Comparison of ENCODE assay signal across 8 cellular contexts in the genomic region with DNA sequence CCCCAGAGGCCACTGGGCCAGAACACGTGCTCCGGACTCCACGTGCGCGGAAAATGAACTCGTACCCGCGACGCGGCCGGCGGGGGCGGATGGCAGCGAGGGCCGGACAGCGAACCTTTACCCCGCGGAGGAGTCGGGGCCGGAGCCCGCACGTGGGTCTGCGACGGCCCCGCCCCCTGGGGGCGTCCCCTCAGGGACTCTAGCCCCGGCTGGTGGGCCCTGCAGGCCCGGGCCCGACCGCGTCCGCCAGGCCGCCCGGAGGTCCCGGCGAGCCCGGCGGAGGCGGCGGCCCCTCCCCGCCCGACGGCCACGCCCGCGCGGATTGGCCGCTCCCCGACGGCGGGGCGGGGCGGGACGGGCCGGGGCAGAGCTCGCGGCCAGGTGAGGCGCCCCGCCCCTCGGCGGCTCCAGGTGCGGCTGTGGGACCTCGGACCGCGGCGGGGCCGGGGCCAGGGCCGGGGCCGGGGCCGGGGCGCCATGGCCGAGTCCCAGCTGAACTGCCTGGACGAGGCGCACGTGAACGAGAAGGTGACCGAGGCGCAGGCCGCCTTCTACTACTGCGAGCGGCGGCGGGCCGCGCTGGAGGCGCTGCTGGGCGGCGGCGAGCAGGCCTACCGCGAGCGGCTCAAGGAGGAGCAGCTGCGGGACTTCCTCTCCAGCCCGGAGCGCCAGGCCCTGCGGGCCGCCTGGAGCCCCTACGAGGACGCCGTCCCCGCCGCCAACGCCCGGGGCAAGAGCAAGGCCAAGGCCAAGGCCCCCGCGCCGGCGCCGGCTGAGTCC. TPM values are rescaled to one million over a fixed set of nuclear protein-coding genes. Genes with fewer than 3 reads are reported as not detected.
DNase-seq lines count a peak whose midpoint lies in the region; ATAC-seq and TF ChIP-seq lines count a peak whose summit lies in the region.

A gene (plus strand): TSS at position 389 of the 780 bp plus-strand sequence. CDS start 89 bp downstream, at position 478.

- POLR2A ChIA-PET in CD8-positive, alpha-beta T cell (lab: Charles Lee) = interaction anchor here (0.7 to 2.5 kb wide), 8 partner anchors 13 to 98 kb away, joined by 3 to 11 read pairs (median 3); no protein-coding TSS in a partner anchor
- POLR2A ChIA-PET in PC-9 (lab: Charles Lee; ENCODE audit: unreplicated experiment) = interaction anchor here (0.8 kb wide), 1 partner anchor 15 kb away, joined by 3 read pairs; no protein-coding TSS in a partner anchor
- POLR2A ChIA-PET in SK-N-SH (lab: Yijun Ruan, JAX) = no interaction called here

- no peaks in the 10 kb centered on the region for H3K36me3 Mint-ChIP-seq in CD8-positive, alpha-beta T cell
- H3K36me3 Mint-ChIP-seq in mesothelial cell of epicardium = no peaks in the 10 kb centered on the region

- peak within 1 kb of the TSS; percentile 77 for H3K4me2 ChIP-seq in PC-9
- H3K4me2 ChIP-seq in SK-N-SH = no peak within 1 kb of the TSS

- H3K4me3 ChIP-seq in CD8-positive, alpha-beta T cell (ENCODE audit: low read depth, low read length) = peak within 1 kb of the TSS; percentile 47
- H3K4me3 ChIP-seq in PC-9 (peak within 1 kb of the TSS; percentile 61), breast epithelium (peak within 1 kb of the TSS; percentile 4 to 71 (median 71)), aorta (ENCODE audit: low read length in 2 of 2) (no peak within 1 kb of the TSS), SK-N-SH (ENCODE audit: low read depth in 2 of 2, low read length in 1 of 2) (no peak within 1 kb of the TSS)

- no peak within 1 kb of the TSS for H3K27ac ChIP-seq in CD8-positive, alpha-beta T cell (ENCODE audit: low read depth, low read length)
- no peak within 1 kb of the TSS for H3K27ac ChIP-seq in PC-9
- H3K27ac ChIP-seq in breast epithelium = peak within 1 kb of the TSS; percentile 80 to 83
- no peak within 1 kb of the TSS for H3K27ac ChIP-seq in aorta (ENCODE audit: low read depth in 1 of 2, low read length in 2 of 2)
- H3K27ac ChIP-seq in SK-N-SH (ENCODE audit: low read depth in 2 of 2, low read length in 1 of 2) = no peak within 1 kb of the TSS

- H3K9me3 ChIP-seq in CD8-positive, alpha-beta T cell (ENCODE audit: low read length) = no peaks in the 10 kb centered on the region
- H3K9me3 ChIP-seq in PC-9 (ENCODE audit: insufficient read depth, low read depth) (no peaks in the 10 kb centered on the region), breast epithelium (no peaks in the 10 kb centered on the region), aorta (ENCODE audit: control insufficient read depth, low read length) (no peaks in the 10 kb centered on the region), SK-N-SH (no peaks in the 10 kb centered on the region)

- H2AFZ ChIP-seq in PC-9 (peak within 1 kb of the TSS; percentile 78), SK-N-SH (ENCODE audit: low read depth) (no peak within 1 kb of the TSS)

- no peak within 1 kb of the TSS for H3K9ac ChIP-seq in SK-N-SH

- H3K27me3 Mint-ChIP-seq in CD8-positive, alpha-beta T cell (ENCODE audit: low read depth) = peaks cover 19% of the 10 kb centered on the region
- peaks cover 52% of the 10 kb centered on the region for H3K27me3 Mint-ChIP-seq in mesothelial cell of epicardium (ENCODE audit: low read depth)

- H3K9me3 Mint-ChIP-seq in CD8-positive, alpha-beta T cell = no peaks in the 10 kb centered on the region
- no peaks in the 10 kb centered on the region for H3K9me3 Mint-ChIP-seq in mesothelial cell of epicardium

- WGBS in aorta, 2 donors = 3 to 5% methylated on average over 44 to 109 of the region's 109 CpGs
- 92% methylated on average over 10 of the region's 109 CpGs for WGBS in SK-N-SH (ENCODE audit: low lambda C conversion rate)

- intact Hi-C loops in CD8-positive, alpha-beta T cell (cut with DNase I, micrococcal nuclease) = loop anchor here in 1 of 2 experiments (2.0 kb wide), 1 partner anchor 16 kb away; no protein-coding TSS in a partner anchor
- intact Hi-C loops in PC-9 (cut with micrococcal nuclease; ENCODE audit: unreplicated experiment) = no loop called here
- intact Hi-C loops in breast epithelium (cut with DNase I; ENCODE audit: low total_unique reads) = no loop called here
- intact Hi-C loops in aorta (cut with DNase I) = no loop called here

- peak in 2 of 7 experiments; percentile 25 to 34 for DNase-seq in CD8-positive, alpha-beta T cell
- peak in 1 of 2 experiments; percentile 70 for DNase-seq in PC-9
- no peak for DNase-seq in breast epithelium (ENCODE audit: low spot score in 2 of 2)
- DNase-seq in mesothelial cell of epicardium (ENCODE audit: low spot score in 2 of 2, unreplicated experiment in 2 of 2) = peak in 1 of 2 experiments; percentile 52
- peak in 1 of 2 donors; percentile 74 for DNase-seq in aorta
- DNase-seq in NCI-H1092 (lab: John Stamatoyannopoulos, UW) = no peak
- no peak for DNase-seq in SK-N-SH

- H3K36me3 ChIP-seq in CD8-positive, alpha-beta T cell (ENCODE audit: insufficient read depth, low read length) = no peaks in the 10 kb centered on the region
- H3K36me3 ChIP-seq in PC-9 (ENCODE audit: low read depth) = no peaks in the 10 kb centered on the region
- no peaks in the 10 kb centered on the region for H3K36me3 ChIP-seq in breast epithelium
- no peaks in the 10 kb centered on the region for H3K36me3 ChIP-seq in aorta (ENCODE audit: control insufficient read depth in 1 of 2, insufficient read depth in 2 of 2, low read length in 1 of 2)
- H3K36me3 ChIP-seq in SK-N-SH (replicated peaks in 1 of 2; ENCODE audit: control insufficient read depth in 1 of 2, insufficient read depth in 2 of 2, low read length in 1 of 2) = no peaks in the 10 kb centered on the region

- H3K9me2 ChIP-seq in PC-9 (ENCODE audit: insufficient read depth) = no peaks in the 10 kb centered on the region
- H3K9me2 ChIP-seq in SK-N-SH = no peaks in the 10 kb centered on the region

- CTCF ChIA-PET in CD8-positive, alpha-beta T cell (lab: Charles Lee) = interaction anchor here (0.8 to 1.6 kb wide), 3 partner anchors 43 to 459 kb away, joined by 3 to 8 read pairs (median 3); no protein-coding TSS in a partner anchor
- CTCF ChIA-PET in PC-9 (lab: Charles Lee) = interaction anchor here (0.7 kb wide), 1 partner anchor 45 kb away, joined by 3 read pairs; no protein-coding TSS in a partner anchor
- CTCF ChIA-PET in SK-N-SH (lab: Yijun Ruan, JAX) = no interaction called here

- H3F3A ChIP-seq in PC-9 (ENCODE audit: insufficient read depth, low read depth) (peaks cover 17% of the 10 kb centered on the region; the same call in 1 of the 2 replicates), SK-N-SH (replicated peaks; ENCODE audit: insufficient read depth) (no peaks in the 10 kb centered on the region)

- no peaks in the 10 kb centered on the region for H3K27me3 ChIP-seq in CD8-positive, alpha-beta T cell (ENCODE audit: insufficient read depth, low read length)
- H3K27me3 ChIP-seq in PC-9 (ENCODE audit: insufficient read depth, low read depth) (peaks cover 37% of the 10 kb centered on the region), breast epithelium (no peaks in the 10 kb centered on the region), aorta (ENCODE audit: control insufficient read depth in 1 of 2, insufficient read depth in 2 of 2, low read length in 1 of 2) (no peaks in the 10 kb centered on the region), SK-N-SH (ENCODE audit: insufficient read depth) (no peaks in the 10 kb centered on the region)

- TF ChIP-seq CTCF in CD8-positive, alpha-beta T cell (IDR thresholded peaks at IDR 0.05) = no peak
- TF ChIP-seq CTCF in PC-9 (conservative IDR thresholded peaks at IDR 0.05) = no peak
- no peak for TF ChIP-seq CTCF in breast epithelium (IDR thresholded peaks at IDR 0.05)
- no peak for TF ChIP-seq CTCF in mesothelial cell of epicardium (IDR thresholded peaks at IDR 0.05; ENCODE audit: unreplicated experiment)
- no peak for TF ChIP-seq CTCF in SK-N-SH (IDR thresholded peaks at IDR 0.05)

- no peak for TF ChIP-seq EP300 in SK-N-SH (IDR thresholded peaks at IDR 0.05; ENCODE audit: borderline replicate concordance in 1 of 2, low read depth in 1 of 2, low read length in 1 of 2)

- TF ChIP-seq RAD21 in SK-N-SH (IDR thresholded peaks at IDR 0.05; ENCODE audit: low read length) = no peak

- H4K20me1 ChIP-seq in PC-9 (ENCODE audit: insufficient read depth) (no peaks in the 10 kb centered on the region), SK-N-SH (ENCODE audit: insufficient read depth) (no peaks in the 10 kb centered on the region)

- H3K4me1 Mint-ChIP-seq in CD8-positive, alpha-beta T cell (ENCODE audit: low read depth) = peaks cover 14% of the 10 kb centered on the region
- peaks cover 42% of the 10 kb centered on the region for H3K4me1 Mint-ChIP-seq in mesothelial cell of epicardium

- peaks cover 14% of the 10 kb centered on the region for H3K4me1 ChIP-seq in CD8-positive, alpha-beta T cell (ENCODE audit: insufficient read depth, low read length)
- H3K4me1 ChIP-seq in PC-9 (replicated peaks; ENCODE audit: insufficient read depth) (peaks cover 31% of the 10 kb centered on the region), breast epithelium (peaks cover 0 to 23% of the 10 kb centered on the region in 2 donors), aorta (ENCODE audit: control insufficient read depth in 1 of 2, insufficient read depth in 2 of 2, low read length in 2 of 2) (no peaks in the 10 kb centered on the region), SK-N-SH (ENCODE audit: control insufficient read depth in 1 of 2, insufficient read depth in 2 of 2, low read depth in 1 of 2, low read length in 1 of 2) (peaks cover 0 to 18% of the 10 kb centered on the region in 2 experiments; a peak in 1 of 4 replicates)

- peak; percentile 26 for ATAC-seq in CD8-positive, alpha-beta T cell
- ATAC-seq in aorta (ENCODE audit: low FRiP score) = peak; percentile 9
- ATAC-seq in HG03469 (IDR thresholded peaks at IDR 0.05; ENCODE audit: unreplicated experiment) = no peak

- peak within 1 kb of the TSS; percentile 80 for H3K4me3 Mint-ChIP-seq in CD8-positive, alpha-beta T cell
- peak within 1 kb of the TSS; percentile 48 for H3K4me3 Mint-ChIP-seq in mesothelial cell of epicardium

- H3K79me2 ChIP-seq in PC-9 (ENCODE audit: low read depth) (no peaks in the 10 kb centered on the region), SK-N-SH (ENCODE audit: insufficient read depth) (no peaks in the 10 kb centered on the region)

- no peak for TF ChIP-seq POLR2A in breast epithelium (IDR thresholded peaks at IDR 0.05)

- BruUV-seq in PC-9 (replicated peaks; lab: Mats Ljungman, UMichigan) = no TSS peak

- H3K27ac Mint-ChIP-seq in CD8-positive, alpha-beta T cell = peak within 1 kb of the TSS; percentile 92
- H3K27ac Mint-ChIP-seq in mesothelial cell of epicardium = no peak within 1 kb of the TSS

RNA-seq across cellular contexts. Expression of the gene that starts here (rescaled TPM):
- total RNA-seq in CD8-positive, alpha-beta T cell = 10 to 100 TPM; 17.6 to 23.5 TPM
- total RNA-seq in PC-9 (2021) (8.1 and 9.1 TPM in 2 replicates), breast epithelium (10 to 100 TPM in 1 of 3 donors, 1 to 10 TPM in 2; 4.5 to 15.5 (median 7.5) TPM), mesothelial cell of epicardium (6.5 to 8.0 TPM (median 7.2 TPM) in 3 replicates), aorta (under 1 TPM; 0.15 to 0.84 TPM)
- polyA plus RNA-seq in aorta (under 1 TPM in 1 of 2 donors, not detected in 1; 0.88 TPM), SK-N-SH (2012; rRNA removed) (not detected in 2 replicates)
- not detected in 2 replicates for polyA plus RNA-seq in SK-N-SH (2012; cell fraction: cytosol; rRNA removed)
- polyA plus RNA-seq in SK-N-SH (2012; cell fraction: nucleus; rRNA removed) = not detected in 2 replicates

Comparison
In these comparisons a context has a peak if more than half of its experiments do, and no peak if none do; other contexts are left out.
1. Peak in ATAC-seq in aorta; RNA of the gene not detected or under 1 TPM.
2. H3K27ac ChIP-seq: peak in breast epithelium (2 of 2); none in CD8-positive, alpha-beta T cell (single experiment), PC-9 (single experiment), aorta (0 of 2) and SK-N-SH (0 of 2).
3. H3K4me3 ChIP-seq: peak in CD8-positive, alpha-beta T cell (single experiment), PC-9 (single experiment) and breast epithelium (3 of 3); none in aorta (0 of 2) and SK-N-SH (0 of 2).